12 cellular contexts compared by ENCODE assay signal in the genomic region with DNA sequence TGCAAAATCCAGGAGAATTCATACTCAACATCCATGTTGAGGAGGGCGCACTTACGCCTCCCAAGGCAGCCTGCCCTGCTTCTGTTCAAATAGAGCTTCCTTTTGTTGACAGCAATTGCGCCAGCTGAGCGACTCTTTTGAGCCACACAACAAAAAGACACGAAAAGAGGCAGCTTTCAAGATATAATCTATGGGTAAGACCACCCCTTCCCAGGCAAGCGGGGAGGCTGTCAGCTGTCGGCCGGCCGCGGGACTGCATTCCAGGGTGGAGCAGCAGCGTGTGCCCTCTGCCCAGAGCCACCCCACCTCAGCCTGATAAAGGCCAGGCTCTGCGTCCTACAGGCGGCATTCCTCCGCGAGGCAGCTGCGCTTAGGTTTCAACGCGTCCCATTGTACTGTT. TPM values are rescaled to one million over a fixed set of nuclear protein-coding genes. Genes with fewer than 3 reads are reported as not detected.
DNase-seq lines count a peak whose midpoint lies in the region; ATAC-seq and TF ChIP-seq lines count a peak whose summit lies in the region.
"Had no signal": no experiment of that assay in that cellular context is flagged by ENCODE, and none has a peak within 500 bp of the region (broad histone marks: within the 10 kb centered on the region; RNA-seq: fewer than 3 reads in every experiment).

No MANE protein-coding gene starts in this region.

- intact Hi-C loops in body of pancreas (cut with DNase I) (no loop called here), thyroid gland (cut with DNase I) (no loop called here)

- no peak overlapping the region for H3K27ac ChIP-seq in body of pancreas
- H3K27ac ChIP-seq in thyroid gland: no peak overlapping the region

- ATAC-seq in body of pancreas: peak; percentile 52
- ATAC-seq in GM21447 (IDR thresholded peaks at IDR 0.05; ENCODE audit: unreplicated experiment): no peak
- ATAC-seq in HG02840 (IDR thresholded peaks at IDR 0.05; ENCODE audit: low FRiP score, unreplicated experiment): no peak
- no peak for ATAC-seq in HG02763 (IDR thresholded peaks at IDR 0.05; ENCODE audit: unreplicated experiment)

- H3K4me1 ChIP-seq in body of pancreas (peaks cover 4% of the 10 kb centered on the region), thyroid gland (peaks cover 4 to 9% of the 10 kb centered on the region in 2 donors)

- no peaks in the 10 kb centered on the region for H3K27me3 ChIP-seq in body of pancreas
- H3K27me3 ChIP-seq in thyroid gland: no peaks in the 10 kb centered on the region

- 6 to 9% methylated on average over 9 to 18 of the region's 18 CpGs for WGBS in body of pancreas, 2 donors
- WGBS in thyroid gland, 2 donors: 13 to 23% methylated on average over 18 of the region's 18 CpGs

- TF ChIP-seq POLR2A in body of pancreas (IDR thresholded peaks at IDR 0.05) (no peak), thyroid gland (IDR thresholded peaks at IDR 0.05) (no peak)

- no peak overlapping the region for H3K4me3 ChIP-seq in body of pancreas
- H3K4me3 ChIP-seq in thyroid gland (replicated peaks in 1 of 3): no peak overlapping the region

- H3K36me3 ChIP-seq in body of pancreas (replicated peaks in 1 of 2; ENCODE audit: insufficient read depth in 1 of 2, low read depth in 2 of 2) (no peaks in the 10 kb centered on the region), thyroid gland (no peaks in the 10 kb centered on the region)

- peak; percentile 58 for DNase-seq in NCI-H1436 (lab: John Stamatoyannopoulos, UW)
- DNase-seq in NCI-H1436 treated with DMSO at 0.1 percent for 48 hours (lab: John Stamatoyannopoulos, UW): no peak
- DNase-seq in body of pancreas: peak in 2 of 4 donors; percentile 17 to 24
- DNase-seq in left kidney (ENCODE audit: low read depth, low spot score): peak; percentile 71
- peak; percentile 14 to 19 for DNase-seq in thyroid gland
- DNase-seq: activated naive CD4-positive, alpha-beta T cell treated with Interleukin-2 at 50 U/mL for 16 hours; HFFc6; KG1 had no signal

- TF ChIP-seq CTCF in body of pancreas (IDR thresholded peaks at IDR 0.05): peak in 1 of 7 experiments; percentile 7
- no peak for TF ChIP-seq CTCF in thyroid gland (IDR thresholded peaks at IDR 0.05)

- H3K9me3 ChIP-seq in body of pancreas (no peaks in the 10 kb centered on the region), thyroid gland (no peaks in the 10 kb centered on the region)

RNA-seq across cellular contexts. Expression of a gene that starts 15.8 kb away (rescaled TPM):
- total RNA-seq in body of pancreas (under 1 TPM in 1 of 2 donors, not detected in 1; under 0.01 TPM), thyroid gland (1 to 10 TPM in 2 of 4 donors, under 1 TPM in 2; 0.27 to 6.5 (median 1.2) TPM)
- total RNA-seq: HFFc6; T-helper 2 cell treated with Interferon-gamma antibody and Interleukin-4, amounts not matched to agents 100 ng/mL and 5 ng/mL, for 36 hours had no signal
